In genomic region chr15:96977886-96978285, GRCh38 we compare ENCODE assay signal across 1 cellular context.
TF ChIP-seq lines count a peak whose summit lies in the region.

No MANE protein-coding gene starts in this region.

TF ChIP-seq in WTC11, 78 proteins besides CTCF, POLR2A, EP300 and RAD21 (continued from another document):
- TF ChIP-seq AFF4 (CRISPR knock-in tag; IDR thresholded peaks at IDR 0.05; ENCODE audit: borderline replicate concordance): no peak
- no peak for TF ChIP-seq NR2C2 (CRISPR knock-in tag; IDR thresholded peaks at IDR 0.05)
- TF ChIP-seq SMAD3 (CRISPR knock-in tag; IDR thresholded peaks at IDR 0.05; ENCODE audit: borderline replicate concordance): no peak
- TF ChIP-seq TEAD1 (CRISPR knock-in tag; IDR thresholded peaks at IDR 0.05): no peak
- no peak for TF ChIP-seq PRRX2 (CRISPR knock-in tag; IDR thresholded peaks at IDR 0.05)
